In genomic region chr6:124536792-124537191, GRCh38 we compare ENCODE assay signal across 22 cellular contexts.
DNase-seq lines count a peak whose midpoint lies in the region; FAIRE-seq and TF ChIP-seq lines count a peak whose summit lies in the region.
"Had no signal": no experiment of that assay in that cellular context is flagged by ENCODE, and none has a peak within 500 bp of the region (broad histone marks: within the 10 kb centered on the region; RNA-seq: fewer than 3 reads in every experiment).

No MANE protein-coding gene starts in this region.

- no peak overlapping the region for H3K56ac ChIP-seq in H1 (replicated peaks; ENCODE audit: insufficient read length, low read depth, low read length)

- no peak overlapping the region for H2AFZ ChIP-seq in mammary epithelial cell (ENCODE audit: low read depth, low read length)
- peak overlapping the region; percentile 81; the same call in 1 of the 2 replicates for H2AFZ ChIP-seq in H1 (ENCODE audit: low read length)
- H2AFZ ChIP-seq: GM23248 had no signal

- H2AK5ac ChIP-seq in H1 (ENCODE audit: low read depth, low read length): no peak overlapping the region

- no peaks in the 10 kb centered on the region for H3K9me3 ChIP-seq in mammary epithelial cell (replicated peaks; ENCODE audit: insufficient read depth, low read length)
- H3K9me3 ChIP-seq in H1 (ENCODE audit: insufficient read depth in 2 of 2, low read depth in 1 of 2, low read length in 1 of 2): no peaks in the 10 kb centered on the region
- H3K9me3 ChIP-seq: ascending aorta; BLaER1 treated with 17β-estradiol and CSF1 and Interleukin-3, amounts not matched to agents 10 nM and 100 nM had no signal

- H3K27ac ChIP-seq in mammary epithelial cell (ENCODE audit: insufficient read depth, low read depth, low read length): no peak overlapping the region
- no peak overlapping the region for H3K27ac ChIP-seq in H1 (ENCODE audit: low read depth, low read length)
- H3K27ac ChIP-seq: ascending aorta; BLaER1 treated with 17β-estradiol and CSF1 and Interleukin-3, amounts not matched to agents 10 nM and 100 nM; GM23248 had no signal

- H3K27me3 Mint-ChIP-seq in MCF 10A (ENCODE audit: insufficient read depth, unreplicated experiment): no peaks in the 10 kb centered on the region
- H3K27me3 Mint-ChIP-seq: activated T-cell treated with anti-CD3 and anti-CD28 coated beads, Interleukin-2, amount 50 U/mL, for 24 hours had no signal

- TF ChIP-seq CTCF in MCF 10A (IDR thresholded peaks at IDR 0.05; ENCODE audit: unreplicated experiment): no peak
- TF ChIP-seq CTCF in mammary epithelial cell (conservative IDR thresholded peaks at IDR 0.05 in 1 of 2, IDR thresholded peaks at IDR 0.05 in 1 of 2; ENCODE audit: extremely low read depth in 1 of 2, insufficient read depth in 1 of 2, low read depth in 1 of 2, low read length in 2 of 2): no peak
- no peak for TF ChIP-seq CTCF in H1 (IDR thresholded peaks at IDR 0.05; ENCODE audit: control extremely low read depth in 1 of 3, insufficient read depth in 1 of 3, low read depth in 1 of 3, low read length in 3 of 3)

- no peak overlapping the region for H2BK20ac ChIP-seq in H1 (ENCODE audit: low read length)

- WGBS in mammary epithelial cell (ENCODE audit: low coverage, missing lambda C conversion rate): 50% methylated on average over 3 of the region's 3 CpGs
- 72% methylated on average over 3 of the region's 3 CpGs; no CpG with 5 or more reads in 1 of the 2 experiments for WGBS in H1 (ENCODE audit: extremely low coverage in 1 of 2, insufficient coverage in 1 of 2, insufficient read length in 1 of 2, insufficient replicate concordance in 2 of 2, low coverage in 1 of 2, low lambda C conversion rate in 2 of 2, missing lambda C conversion rate in 1 of 2), 2 experiments

- H3K4me3 ChIP-seq in mammary epithelial cell (replicated peaks in 1 of 3; ENCODE audit: insufficient read depth in 1 of 3, low read depth in 2 of 3, low read length in 3 of 3) (no peak overlapping the region), H1 (ENCODE audit: extremely low read depth in 1 of 4, insufficient read depth in 2 of 4, low read depth in 3 of 4, low read length in 4 of 4) (no peak overlapping the region), H7 (ENCODE audit: insufficient read depth, low read depth, low read length) (no peak overlapping the region)
- H3K4me3 ChIP-seq: ascending aorta; BLaER1 treated with 17β-estradiol and CSF1 and Interleukin-3, amounts not matched to agents 10 nM and 100 nM; GM23248 had no signal

- H2BK120ac ChIP-seq in H1 (replicated peaks; ENCODE audit: low read depth, low read length): no peak overlapping the region

- H3K4me1 Mint-ChIP-seq in MCF 10A (ENCODE audit: insufficient read depth, unreplicated experiment): peaks cover 17% of the 10 kb centered on the region
- H3K4me1 Mint-ChIP-seq: natural killer cell had no signal

- H3K4me1 ChIP-seq in mammary epithelial cell (ENCODE audit: insufficient read depth, low read length) (no peaks in the 10 kb centered on the region), H1 (replicated peaks in 1 of 4; ENCODE audit: control insufficient read depth in 3 of 4, insufficient read depth in 4 of 4, low read length in 3 of 4) (peaks cover 0 to 5% (median 0%) of the 10 kb centered on the region in 4 experiments; a peak in 1 of 7 replicates)
- H3K4me1 ChIP-seq: ascending aorta had no signal

- H3K4me3 Mint-ChIP-seq in MCF 10A (ENCODE audit: unreplicated experiment): no peak overlapping the region
- H3K4me3 Mint-ChIP-seq: activated CD8-positive, alpha-beta T cell treated with anti-CD3 and anti-CD28 coated beads, Interleukin-2, amount 10 ng/mL, durations not matched to agents 7 days and 5 days; activated naive CD4-positive, alpha-beta T cell treated with anti-CD3 and anti-CD28 coated beads for 36 hours; activated T-cell treated with anti-CD3 and anti-CD28 coated beads, Interleukin-2, amount 50 U/mL, for 24 hours; mesothelial cell of epicardium; natural killer cell had no signal

- peak; percentile 46 for DNase-seq in MCF 10A (ENCODE audit: unreplicated experiment)
- DNase-seq in mammary epithelial cell: no peak
- DNase-seq in NCI-H748 (lab: John Stamatoyannopoulos, UW; ENCODE audit: unreplicated experiment): peak; percentile 89
- DNase-seq in H1 (ENCODE audit: low read depth in 1 of 2, low spot score in 2 of 2): no peak
- no peak for DNase-seq in NOMO-1 (lab: John Stamatoyannopoulos, UW; ENCODE audit: unreplicated experiment in 2 of 2)
- DNase-seq in stimulated activated CD4-positive, alpha-beta T cell treated with anti-CD3 and anti-CD28 coated beads, Interleukin-2, amount 100 ng/mL, for 24 hours: no peak
- DNase-seq in AG08395 (ENCODE audit: low spot score): no peak
- no peak for DNase-seq in H7
- DNase-seq: activated CD4-positive, CD25-positive, alpha-beta regulatory T cell treated with anti-CD3 and anti-CD28 coated beads, Interleukin-2, amount 50 U/mL, for 72 hours; activated CD8-positive, alpha-beta T cell treated with anti-CD3 and anti-CD28 coated beads, Interleukin-2, amount 10 ng/mL, durations not matched to agents 7 days and 5 days; activated naive CD4-positive, alpha-beta T cell treated with anti-CD3 and anti-CD28 coated beads for 36 hours; activated T-cell treated with anti-CD3 and anti-CD28 coated beads, Interleukin-2, amount 50 U/mL, for 24 hours; effector memory CD4-positive, alpha-beta T cell; GF-D8; GM23248; KG1; left cardiac atrium; natural killer cell; NCI-H2171 treated with DMSO at 0.1 percent for 48 hours had no signal

- no peaks in the 10 kb centered on the region for H3K36me3 Mint-ChIP-seq in MCF 10A (ENCODE audit: insufficient read depth, unreplicated experiment)
- H3K36me3 Mint-ChIP-seq: mesothelial cell of epicardium, natural killer cell had no signal

- TF ChIP-seq EP300 in H1 (IDR thresholded peaks at IDR 0.05; ENCODE audit: borderline replicate concordance in 1 of 2, low read depth in 2 of 2, low read length in 2 of 2): no peak

- no peak overlapping the region for H4K91ac ChIP-seq in H1 (replicated peaks; ENCODE audit: insufficient read length, low read length)

- POLR2A ChIA-PET in MCF 10A (lab: Yijun Ruan, JAX): no interaction called here
- POLR2A ChIA-PET in H1 (lab: Charles Lee; ENCODE audit: partially characterized antibody): no interaction called here

- H3K79me2 ChIP-seq in mammary epithelial cell (ENCODE audit: insufficient read depth, low read length) (no peaks in the 10 kb centered on the region), H1 (ENCODE audit: control insufficient read depth in 1 of 2, insufficient read depth in 2 of 2, low read length in 2 of 2) (no peaks in the 10 kb centered on the region)

- no peak overlapping the region for H3K27ac Mint-ChIP-seq in MCF 10A (ENCODE audit: low read depth, unreplicated experiment)
- H3K27ac Mint-ChIP-seq: activated CD8-positive, alpha-beta T cell treated with anti-CD3 and anti-CD28 coated beads, Interleukin-2, amount 10 ng/mL, durations not matched to agents 7 days and 5 days; activated naive CD4-positive, alpha-beta T cell treated with anti-CD3 and anti-CD28 coated beads for 36 hours; activated T-cell treated with anti-CD3 and anti-CD28 coated beads, Interleukin-2, amount 50 U/mL, for 24 hours; mesothelial cell of epicardium; natural killer cell had no signal

- H2BK5ac ChIP-seq in H1 (ENCODE audit: low read depth, low read length): no peak overlapping the region

- in situ Hi-C loops in mammary epithelial cell (cut with MboI; ENCODE audit: low sequenced_read_pairs in 2 of 2): no loop called here

- no peak overlapping the region for H3K4me2 ChIP-seq in mammary epithelial cell (ENCODE audit: insufficient read depth, low read depth, low read length)
- H3K4me2 ChIP-seq in H1 (ENCODE audit: insufficient read depth in 1 of 2, low read depth in 2 of 2, low read length in 2 of 2): no peak overlapping the region

- H3K14ac ChIP-seq in H1 (ENCODE audit: insufficient read length): no peak overlapping the region

- no peak overlapping the region for H4K8ac ChIP-seq in H1 (ENCODE audit: extremely low read depth, insufficient read depth, low read length)

- H3K79me1 ChIP-seq in H1 (ENCODE audit: low read depth, low read length): no peaks in the 10 kb centered on the region

- H3K9ac ChIP-seq in mammary epithelial cell (ENCODE audit: insufficient read depth, low read length): no peak overlapping the region
- no peak overlapping the region for H3K9ac ChIP-seq in H1 (replicated peaks in 1 of 4; ENCODE audit: extremely low read depth in 1 of 4, low read depth in 3 of 4, low read length in 3 of 4)
- H3K9ac ChIP-seq: BLaER1 treated with 17β-estradiol and CSF1 and Interleukin-3, amounts not matched to agents 10 nM and 100 nM; GM23248 had no signal

- intact Hi-C loops in MCF 10A (cut with micrococcal nuclease) (no loop called here), mammary epithelial cell (cut with micrococcal nuclease) (no loop called here)

- H3K4ac ChIP-seq in H1 (replicated peaks; ENCODE audit: insufficient read length, low read depth, low read length): no peak overlapping the region

- BruUV-seq in MCF 10A (replicated peaks; lab: Mats Ljungman, UMichigan) (no TSS peak), mammary epithelial cell (replicated peaks; lab: Mats Ljungman, UMichigan) (no TSS peak)

- TF ChIP-seq POLR2A in H1 (IDR thresholded peaks at IDR 0.05; ENCODE audit: control extremely low read depth in 1 of 2, low read depth in 2 of 2, low read length in 2 of 2): no peak

- CTCF ChIA-PET in MCF 10A (lab: Yijun Ruan, JAX): interaction anchor here (0.9 to 1.3 kb wide), 3 partner anchors 17 to 260 kb away, joined by 3 to 4 read pairs (median 3); no protein-coding TSS in a partner anchor
- CTCF ChIA-PET in mammary epithelial cell (lab: Charles Lee; ENCODE audit: low non-redundant PET): no interaction called here
- CTCF ChIA-PET in H1 (lab: Charles Lee; ENCODE audit: partially characterized antibody): no interaction called here

- H4K5ac ChIP-seq in H1 (ENCODE audit: insufficient read length, low read depth, low read length): no peak overlapping the region

- TF ChIP-seq RAD21 in H1 (IDR thresholded peaks at IDR 0.05 in 1 of 2, conservative IDR thresholded peaks at IDR 0.05 in 1 of 2; ENCODE audit: low read depth in 2 of 2, low read length in 2 of 2): no peak

- H3K36me3 ChIP-seq in mammary epithelial cell (ENCODE audit: insufficient read depth, low read length) (no peaks in the 10 kb centered on the region), H1 (ENCODE audit: control insufficient read depth in 2 of 4, insufficient read depth in 4 of 4, low read length in 3 of 4) (no peaks in the 10 kb centered on the region), H7 (replicated peaks; ENCODE audit: control insufficient read depth, insufficient read depth, low read length) (no peaks in the 10 kb centered on the region)
- H3K36me3 ChIP-seq: ascending aorta; BLaER1 treated with 17β-estradiol and CSF1 and Interleukin-3, amounts not matched to agents 10 nM and 100 nM had no signal

- no peak overlapping the region for H2BK12ac ChIP-seq in H1 (ENCODE audit: low read depth, low read length)

- H4K20me1 ChIP-seq in mammary epithelial cell (ENCODE audit: insufficient read depth, low read length) (no peaks in the 10 kb centered on the region), H1 (replicated peaks in 1 of 2; ENCODE audit: control insufficient read depth in 1 of 2, insufficient read depth in 2 of 2, low read length in 2 of 2) (no peaks in the 10 kb centered on the region)
- H4K20me1 ChIP-seq: BLaER1 treated with 17β-estradiol and CSF1 and Interleukin-3, amounts not matched to agents 10 nM and 100 nM had no signal

- H3K27me3 ChIP-seq in mammary epithelial cell (ENCODE audit: insufficient read depth, low read length): peaks cover 10% of the 10 kb centered on the region
- H3K27me3 ChIP-seq in H1 (replicated peaks in 1 of 4; ENCODE audit: control insufficient read depth in 3 of 4, extremely low read depth in 1 of 4, insufficient read depth in 3 of 4, low read length in 3 of 4): peaks cover 0 to 1% (median 0%) of the 10 kb centered on the region in 4 experiments; a peak in 1 of 7 replicates
- H3K27me3 ChIP-seq in H7 (ENCODE audit: control insufficient read depth, insufficient read depth, low read length): no peaks in the 10 kb centered on the region
- H3K27me3 ChIP-seq: ascending aorta; BLaER1 treated with 17β-estradiol and CSF1 and Interleukin-3, amounts not matched to agents 10 nM and 100 nM had no signal

- FAIRE-seq in H1 (lab: Jason Lieb, UNC): no peak

- H3K9me3 Mint-ChIP-seq in MCF 10A (ENCODE audit: unreplicated experiment): no peaks in the 10 kb centered on the region
- H3K9me3 Mint-ChIP-seq: activated naive CD4-positive, alpha-beta T cell treated with anti-CD3 and anti-CD28 coated beads for 36 hours; activated T-cell treated with anti-CD3 and anti-CD28 coated beads, Interleukin-2, amount 50 U/mL, for 24 hours; mesothelial cell of epicardium had no signal

- no peak overlapping the region for H3K23ac ChIP-seq in H1 (ENCODE audit: insufficient read length)

- dilution Hi-C loops in mammary epithelial cell (cut with HindIII; ENCODE audit: low sequenced_read_pairs): no loop called here

- H3K23me2 ChIP-seq in H1 (ENCODE audit: low read depth, low read length): no peaks in the 10 kb centered on the region

- H3K18ac ChIP-seq in H1 (ENCODE audit: extremely low read depth, low read length): no peak overlapping the region

- no peak overlapping the region for H2BK15ac ChIP-seq in H1 (ENCODE audit: low read length)

Comparison
In these comparisons a context has a peak if more than half of its experiments do, and no peak if none do; other contexts are left out.
1. DNase-seq: peak in MCF 10A (single experiment) and NCI-H748 (single experiment); none in mammary epithelial cell (single experiment), H1 (0 of 2), NOMO-1 (0 of 2), stimulated activated CD4-positive, alpha-beta T cell treated with anti-CD3 and anti-CD28 coated beads, Interleukin-2, amount 100 ng/mL, for 24 hours (0 of 2), AG08395 (single experiment) and H7 (single experiment).